In genomic region chr15:99731336-99732267, GRCh38 we compare ENCODE assay signal across 8 cellular contexts. TPM values are rescaled to one million over a fixed set of nuclear protein-coding genes. Genes with fewer than 3 reads are reported as not detected.
DNase-seq lines count a peak whose midpoint lies in the region; TF ChIP-seq lines count a peak whose summit lies in the region.

No MANE protein-coding gene starts in this region.

- no peaks in the 10 kb centered on the region for H3K9me3 ChIP-seq in stomach
- peaks cover 4% of the 10 kb centered on the region for H3K9me3 ChIP-seq in WERI-Rb-1 (ENCODE audit: severe bottlenecking)

- H3K4me1 ChIP-seq in stomach: peaks cover 0 to 37% (median 32%) of the 10 kb centered on the region in 4 donors

- no peaks in the 10 kb centered on the region for H3K27me3 Mint-ChIP-seq in T-helper 2 cell treated with Interferon-gamma antibody and Interleukin-4, amounts not matched to agents 5 μg/mL and 100 μg/mL, for 36 hours (ENCODE audit: low read depth)
- H3K27me3 Mint-ChIP-seq in immature natural killer cell (ENCODE audit: low read depth in 3 of 3): no peaks in the 10 kb centered on the region

- intact Hi-C loops in stomach (cut with DNase I; ENCODE audit: low total_unique reads): no loop called here

- no peak overlapping the region for H3K27ac Mint-ChIP-seq in T-helper 2 cell treated with Interferon-gamma antibody and Interleukin-4, amounts not matched to agents 5 μg/mL and 100 μg/mL, for 36 hours
- H3K27ac Mint-ChIP-seq in immature natural killer cell: peak overlapping the region in 1 of 6 donors; percentile 69

- H3K36me3 ChIP-seq in stomach (peaks cover 0 to 20% (median 19%) of the 10 kb centered on the region in 4 donors), WERI-Rb-1 (peaks cover 5% of the 10 kb centered on the region)

- H3K27me3 ChIP-seq in stomach (no peaks in the 10 kb centered on the region), WERI-Rb-1 (ENCODE audit: insufficient read depth, low read depth, severe bottlenecking) (no peaks in the 10 kb centered on the region)

- in situ Hi-C loops in astrocyte of the cerebellum (cut with HindIII; ENCODE audit: low sequenced_read_pairs) (no loop called here), GM13977 (cut with MboI; ENCODE audit: low pct_unique_long_range_greater_than_20kb, low sequenced_read_pairs, unreplicated experiment) (no loop called here)

- TF ChIP-seq POLR2A in stomach (IDR thresholded peaks at IDR 0.05): no peak

- H3K27ac ChIP-seq in stomach (peak overlapping the region in 4 of 5 donors; percentile 84 to 95 (median 90)), WERI-Rb-1 (no peak overlapping the region)

- no peak for TF ChIP-seq CTCF in astrocyte of the cerebellum (IDR thresholded peaks at IDR 0.05; ENCODE audit: low read depth, low read length, missing control alignments)
- no peak for TF ChIP-seq CTCF in stomach (IDR thresholded peaks at IDR 0.05)
- no peak for TF ChIP-seq CTCF in WERI-Rb-1 (IDR thresholded peaks at IDR 0.05; ENCODE audit: low read depth, low read length)
- TF ChIP-seq CTCF in GM13977 (IDR thresholded peaks at IDR 0.05; ENCODE audit: extremely low read depth, insufficient read depth, missing control alignments): no peak

- DNase-seq in T-helper 2 cell treated with Interferon-gamma antibody and Interleukin-4, amounts not matched to agents 5 μg/mL and 100 μg/mL, for 36 hours (ENCODE audit: low spot score): no peak
- DNase-seq in T-helper 2 cell: no peak
- no peak for DNase-seq in astrocyte of the cerebellum (ENCODE audit: low read depth)
- DNase-seq in immature natural killer cell: no peak
- peak; percentile 31 for DNase-seq in stomach
- DNase-seq in WERI-Rb-1: no peak
- no peak for DNase-seq in NCI-H446 (lab: John Stamatoyannopoulos, UW)
- DNase-seq in GM13977 (ENCODE audit: low spot score): no peak

- H3K4me3 Mint-ChIP-seq in T-helper 2 cell treated with Interferon-gamma antibody and Interleukin-4, amounts not matched to agents 5 μg/mL and 100 μg/mL, for 36 hours: peak overlapping the region; percentile 82
- peak overlapping the region; percentile 36 to 89 (median 84) for H3K4me3 Mint-ChIP-seq in immature natural killer cell

- no peak for TF ChIP-seq EP300 in stomach (IDR thresholded peaks at IDR 0.05)

- peaks cover 19% of the 10 kb centered on the region for H3K4me1 Mint-ChIP-seq in T-helper 2 cell treated with Interferon-gamma antibody and Interleukin-4, amounts not matched to agents 5 μg/mL and 100 μg/mL, for 36 hours (ENCODE audit: low read depth)
- peaks cover 15% of the 10 kb centered on the region in 2 donors for H3K4me1 Mint-ChIP-seq in immature natural killer cell

- WGBS in stomach, 5 donors: 65 to 76% (median 72%) methylated on average over 30 of the region's 30 CpGs

- H3K4me3 ChIP-seq in astrocyte of the cerebellum (ENCODE audit: low read depth, low read length) (peak overlapping the region; percentile 75), stomach (peak overlapping the region; percentile 65 to 99 (median 90)), WERI-Rb-1 (ENCODE audit: low read depth, low read length) (no peak overlapping the region)

- H3K9me3 Mint-ChIP-seq in T-helper 2 cell treated with Interferon-gamma antibody and Interleukin-4, amounts not matched to agents 5 μg/mL and 100 μg/mL, for 36 hours: no peaks in the 10 kb centered on the region
- no peaks in the 10 kb centered on the region for H3K9me3 Mint-ChIP-seq in immature natural killer cell

- H3K36me3 Mint-ChIP-seq in T-helper 2 cell treated with Interferon-gamma antibody and Interleukin-4, amounts not matched to agents 5 μg/mL and 100 μg/mL, for 36 hours (ENCODE audit: low read depth): peaks cover 8% of the 10 kb centered on the region
- peaks cover 0 to 6% (median 0%) of the 10 kb centered on the region in 3 donors for H3K36me3 Mint-ChIP-seq in immature natural killer cell

RNA-seq across cellular contexts. Expression of gene LYSMD4, which starts 1.6 kb away (rescaled TPM):
- polyA plus RNA-seq in immature natural killer cell (1 to 10 TPM; 1.6 to 3.5 (median 3.1) TPM), stomach (1 to 10 TPM; 5.0 to 5.8 (median 5.1) TPM)
- total RNA-seq in stomach: 100 to 1,000 TPM in 1 of 5 donors, 10 to 100 TPM in 3, 1 to 10 TPM in 1; 4.2 to 106 (median 21.1) TPM
